ENCODE assay signal across 24 cellular contexts in genomic region chr5:27474395-27474794, GRCh38.
A peak's percentile ranks its signal among the peaks of the same experiment; 100 is the strongest.
DNase-seq lines count a peak whose midpoint lies in the region; TF ChIP-seq lines count a peak whose summit lies in the region.
"Had no signal": no experiment of that assay in that cellular context is flagged by ENCODE, and none has a peak within 500 bp of the region (broad histone marks: within the 10 kb centered on the region; RNA-seq: fewer than 3 reads in every experiment).

No MANE protein-coding gene starts in this region.

- no peaks in the 10 kb centered on the region for H3F3A ChIP-seq in GM23248 (ENCODE audit: insufficient read depth)
- H3F3A ChIP-seq in neural progenitor cell (ENCODE audit: low read depth): peaks cover 8% of the 10 kb centered on the region

- H3K27ac ChIP-seq in GM23248: no peak overlapping the region
- H3K27ac ChIP-seq in ectodermal cell (ENCODE audit: insufficient read depth, low read depth, low read length, poor library complexity, severe bottlenecking): no peak overlapping the region
- H3K27ac ChIP-seq in neural progenitor cell: no peak overlapping the region
- H3K27ac ChIP-seq: dorsolateral prefrontal cortex, left lung, prostate gland, SJSA1, tibial artery had no signal

- 0 out of 2 replicates have a peak, but pooled peaks cover 6% of the 10 kb centered on the region for H3K79me2 ChIP-seq in GM23248 (ENCODE audit: insufficient read depth)
- peaks cover 68% of the 10 kb centered on the region for H3K79me2 ChIP-seq in neural progenitor cell (ENCODE audit: low read depth)

- peak overlapping the region; percentile 22 for H3K4me2 ChIP-seq in GM23248 (ENCODE audit: unreplicated experiment)
- H3K4me2 ChIP-seq in neural progenitor cell: peak overlapping the region; percentile 67

- H3K4me3 ChIP-seq in GM23248 (peak overlapping the region; percentile 65), LNCaP clone FGC (ENCODE audit: low read depth, low read length) (peak overlapping the region; percentile 39), ectodermal cell (ENCODE audit: insufficient read depth, low read depth, low read length) (peak overlapping the region; percentile 62), neural progenitor cell (peak overlapping the region; percentile 65)
- H3K4me3 ChIP-seq: dorsolateral prefrontal cortex, left lung, prostate gland, SJSA1, tibial artery had no signal

- H3K9me3 ChIP-seq in GM23248 (ENCODE audit: low read depth) (no peaks in the 10 kb centered on the region), ectodermal cell (ENCODE audit: control insufficient read depth, low read length) (peaks cover 2% of the 10 kb centered on the region), neural progenitor cell (ENCODE audit: low read depth) (peaks cover 13% of the 10 kb centered on the region)
- H3K9me3 ChIP-seq: prostate gland, SJSA1 had no signal

- no peak overlapping the region for H3K4me3 Mint-ChIP-seq in neural progenitor cell
- H3K4me3 Mint-ChIP-seq: activated CD4-positive, alpha-beta T cell treated with anti-CD3 and anti-CD28 coated beads, Interleukin-2, amount 10 ng/mL, durations not matched to agents 7 days and 5 days; CD8-positive, alpha-beta T cell; T-helper 17 cell had no signal

- no peak overlapping the region for H3K27ac Mint-ChIP-seq in neural progenitor cell
- H3K27ac Mint-ChIP-seq: activated CD4-positive, alpha-beta T cell treated with anti-CD3 and anti-CD28 coated beads, Interleukin-2, amount 10 ng/mL, durations not matched to agents 7 days and 5 days; CD8-positive, alpha-beta T cell; T-helper 17 cell had no signal

- DNase-seq in GM23248 (peak; percentile 1), LNCaP clone FGC (ENCODE audit: low read depth) (no peak), neural progenitor cell (ENCODE audit: low spot score) (no peak), SIG-M5 (lab: John Stamatoyannopoulos, UW) (no peak), NCI-H1694 (lab: John Stamatoyannopoulos, UW) (no peak)
- no peak for DNase-seq in activated naive CD4-positive, alpha-beta T cell treated with Interleukin-2 at 50 U/mL for 16 hours
- DNase-seq: activated CD4-positive, alpha-beta T cell treated with anti-CD3 and anti-CD28 coated beads, Interleukin-2, amount 10 ng/mL, durations not matched to agents 7 days and 5 days; activated CD8-positive, alpha-beta memory T cell treated with anti-CD3 and anti-CD28 coated beads, Interleukin-2, amount 50 U/mL, for 48 hours; activated effector memory CD4-positive, alpha-beta T cell treated with Interleukin-2 at 50 U/mL for 16 hours; amniotic stem cell; CD8-positive, alpha-beta T cell; central memory CD4-positive, alpha-beta T cell; DMS53; dorsolateral prefrontal cortex; left lung; NCI-H2227 treated with DMSO at 0.1 percent for 48 hours; small intestine; stimulated activated CD4-positive, alpha-beta T cell treated with anti-CD3 and anti-CD28 coated beads, Interleukin-2, amount 100 ng/mL, for 48 hours; stimulated activated naive CD4-positive, alpha-beta T cell treated with Interleukin-2 at 50 U/mL for 16 hours; T-helper 17 cell; tibial artery had no signal

- H3K36me3 ChIP-seq in GM23248 (ENCODE audit: low read depth) (peaks cover 3% of the 10 kb centered on the region; the same call in 1 of the 2 replicates), ectodermal cell (ENCODE audit: control insufficient read depth, insufficient read depth, low read length) (peaks cover 33% of the 10 kb centered on the region), neural progenitor cell (peaks cover 41% of the 10 kb centered on the region)
- H3K36me3 ChIP-seq: left lung, prostate gland, SJSA1, tibial artery had no signal

- TF ChIP-seq CTCF in LNCaP clone FGC (IDR thresholded peaks at IDR 0.05; ENCODE audit: control insufficient read depth, extremely low read depth, insufficient read depth): no peak
- no peak for TF ChIP-seq CTCF in neural progenitor cell (IDR thresholded peaks at IDR 0.05)

- H3K27me3 ChIP-seq in GM23248 (replicated peaks; ENCODE audit: insufficient read depth): no peaks in the 10 kb centered on the region
- H3K27me3 ChIP-seq in ectodermal cell (ENCODE audit: control insufficient read depth, insufficient read depth, low read length, poor library complexity, severe bottlenecking): no peaks in the 10 kb centered on the region
- no peaks in the 10 kb centered on the region for H3K27me3 ChIP-seq in neural progenitor cell
- H3K27me3 ChIP-seq: dorsolateral prefrontal cortex, left lung, SJSA1, tibial artery had no signal

- H3K9me2 ChIP-seq in GM23248 (ENCODE audit: insufficient read depth): no peaks in the 10 kb centered on the region

- H4K20me1 ChIP-seq in GM23248 (ENCODE audit: insufficient read depth) (no peaks in the 10 kb centered on the region), neural progenitor cell (ENCODE audit: low read depth) (peaks cover 7% of the 10 kb centered on the region)

- H3K9ac ChIP-seq in GM23248 (peak overlapping the region; percentile 77), neural progenitor cell (no peak overlapping the region)

- no peaks in the 10 kb centered on the region for H3K27me3 Mint-ChIP-seq in neural progenitor cell (ENCODE audit: insufficient read depth, low read depth)
- H3K27me3 Mint-ChIP-seq: activated CD4-positive, alpha-beta T cell treated with anti-CD3 and anti-CD28 coated beads, Interleukin-2, amount 10 ng/mL, durations not matched to agents 7 days and 5 days; T-helper 17 cell had no signal

- peaks cover 23% of the 10 kb centered on the region for H3K9me3 Mint-ChIP-seq in neural progenitor cell

- H2AFZ ChIP-seq in GM23248 (no peak overlapping the region; the same call in 1 of the 2 replicates), neural progenitor cell (replicated peaks) (no peak overlapping the region)

- in situ Hi-C loops in GM23248 (cut with MboI): no loop called here

- H3K4me1 ChIP-seq in GM23248 (ENCODE audit: insufficient read depth) (no peaks in the 10 kb centered on the region), ectodermal cell (ENCODE audit: control insufficient read depth, insufficient read depth, low read length) (no peaks in the 10 kb centered on the region), neural progenitor cell (peaks cover 8% of the 10 kb centered on the region)
- H3K4me1 ChIP-seq: left lung, prostate gland, SJSA1, tibial artery had no signal

- peaks cover 8% of the 10 kb centered on the region for H3K4me1 Mint-ChIP-seq in neural progenitor cell
- H3K4me1 Mint-ChIP-seq: activated CD4-positive, alpha-beta T cell treated with anti-CD3 and anti-CD28 coated beads, Interleukin-2, amount 10 ng/mL, durations not matched to agents 7 days and 5 days; T-helper 17 cell had no signal

- no peaks in the 10 kb centered on the region for H3K36me3 Mint-ChIP-seq in neural progenitor cell
- H3K36me3 Mint-ChIP-seq: CD8-positive, alpha-beta T cell had no signal
